In genomic region chr2:36507408-36507812, GRCh38 we compare ENCODE assay signal across 8 cellular contexts.
DNase-seq lines count a peak whose midpoint lies in the region; ATAC-seq lines count a peak whose summit lies in the region.

No MANE protein-coding gene starts in this region.

- ATAC-seq in GM19324 (IDR thresholded peaks at IDR 0.05; ENCODE audit: low FRiP score, unreplicated experiment) = peak; percentile 86
- peak; percentile 97 for ATAC-seq in HG03159 (IDR thresholded peaks at IDR 0.05; ENCODE audit: unreplicated experiment)
- peak; percentile 94 for ATAC-seq in left ventricle myocardium superior
- ATAC-seq in sciatic nerve = peak; percentile 96

- H3K27ac Mint-ChIP-seq in activated naive CD4-positive, alpha-beta T cell treated with anti-CD3 and anti-CD28 coated beads, Interleukin-2, amount 10 ng/mL, durations not matched to agents 7 days and 5 days = no peak overlapping the region

- H3K4me1 Mint-ChIP-seq in activated naive CD4-positive, alpha-beta T cell treated with anti-CD3 and anti-CD28 coated beads, Interleukin-2, amount 10 ng/mL, durations not matched to agents 7 days and 5 days = no peaks in the 10 kb centered on the region

- no peaks in the 10 kb centered on the region for H3K27me3 Mint-ChIP-seq in activated naive CD4-positive, alpha-beta T cell treated with anti-CD3 and anti-CD28 coated beads, Interleukin-2, amount 10 ng/mL, durations not matched to agents 7 days and 5 days

- CTCF ChIA-PET in activated naive CD4-positive, alpha-beta T cell treated with anti-CD3 and anti-CD28 coated beads, Interleukin-2, amount 10 ng/mL, durations not matched to agents 7 days and 5 days (lab: Charles Lee) = interaction anchor here (0.5 to 1.4 kb wide), 6 partner anchors 14 to 557 kb away, joined by 3 to 5 read pairs (median 3); no protein-coding TSS in a partner anchor

- intact Hi-C loops in left ventricle myocardium superior (cut with micrococcal nuclease) = loop anchor here (5.0 to 10.0 kb wide), 2 partner anchors 53 to 155 kb away; no protein-coding TSS in a partner anchor
- intact Hi-C loops in sciatic nerve (cut with DNase I) = no loop called here

- H3K4me3 Mint-ChIP-seq in activated naive CD4-positive, alpha-beta T cell treated with anti-CD3 and anti-CD28 coated beads, Interleukin-2, amount 10 ng/mL, durations not matched to agents 7 days and 5 days = no peak overlapping the region

- no peaks in the 10 kb centered on the region for H3K9me3 Mint-ChIP-seq in activated naive CD4-positive, alpha-beta T cell treated with anti-CD3 and anti-CD28 coated beads, Interleukin-2, amount 10 ng/mL, durations not matched to agents 7 days and 5 days

- DNase-seq in DMS153 treated with DMSO at 0.1 percent for 48 hours (lab: John Stamatoyannopoulos, UW; ENCODE audit: unreplicated experiment) (peak; percentile 44), NCI-H510A treated with DMSO at 0.1 percent for 48 hours (lab: John Stamatoyannopoulos, UW) (peak; percentile 51), left ventricle myocardium superior (no peak), sciatic nerve (ENCODE audit: low spot score) (no peak), ureter (ENCODE audit: low spot score) (no peak)
- DNase-seq in activated naive CD4-positive, alpha-beta T cell treated with anti-CD3 and anti-CD28 coated beads, Interleukin-2, amount 10 ng/mL, durations not matched to agents 7 days and 5 days = peak; percentile 51

- H3K36me3 Mint-ChIP-seq in activated naive CD4-positive, alpha-beta T cell treated with anti-CD3 and anti-CD28 coated beads, Interleukin-2, amount 10 ng/mL, durations not matched to agents 7 days and 5 days = no peaks in the 10 kb centered on the region

Comparison
In these comparisons a context has a peak if more than half of its experiments do, and no peak if none do; other contexts are left out.
1. DNase-seq: peak in DMS153 treated with DMSO at 0.1 percent for 48 hours (single experiment), NCI-H510A treated with DMSO at 0.1 percent for 48 hours (single experiment) and activated naive CD4-positive, alpha-beta T cell treated with anti-CD3 and anti-CD28 coated beads, Interleukin-2, amount 10 ng/mL, durations not matched to agents 7 days and 5 days (single experiment); none in left ventricle myocardium superior (single experiment), sciatic nerve (single experiment) and ureter (single experiment).
2. Peak in every context shown above with its lines, with median percentiles within 50 percentile points of each other: ATAC-seq.